Comparison of ENCODE assay signal across 30 cellular contexts in genomic region chr4:94354474-94354896, GRCh38. TPM values are rescaled to one million over a fixed set of nuclear protein-coding genes. Genes with fewer than 3 reads are reported as not detected.
DNase-seq lines count a peak whose midpoint lies in the region; ATAC-seq and TF ChIP-seq lines count a peak whose summit lies in the region.
"Had no signal": no experiment of that assay in that cellular context is flagged by ENCODE, and none has a peak within 500 bp of the region (broad histone marks: within the 10 kb centered on the region; RNA-seq: fewer than 3 reads in every experiment).

No MANE protein-coding gene starts in this region.

- no peaks in the 10 kb centered on the region for H3K36me3 Mint-ChIP-seq in activated T-helper 1 cell treated with anti-CD3 and anti-CD28 coated beads, Interleukin-12 subunit alpha, Interleukin-12 subunit beta, Interleukin-2, Interleukin-4 antibody, amounts not matched to agents 30 ng/mL and 10 ng/mL and 1 ng/mL, durations not matched to agents 14 hours and 24 hours and 36 hours (ENCODE audit: low read depth)
- H3K36me3 Mint-ChIP-seq: activated CD4-positive, alpha-beta memory T cell treated with anti-CD3 and anti-CD28 coated beads for 36 hours; activated naive CD8-positive, alpha-beta T cell; memory B cell; naive thymus-derived CD8-positive, alpha-beta T cell had no signal

- H3K36me3 ChIP-seq in right atrium auricular region (no peaks in the 10 kb centered on the region), aorta (ENCODE audit: control insufficient read depth in 1 of 2, insufficient read depth in 2 of 2, low read length in 1 of 2) (no peaks in the 10 kb centered on the region)
- H3K36me3 ChIP-seq: BE2C, HAP-1, pancreas, right lobe of liver, thoracic aorta, vagina had no signal

- H3K4me1 ChIP-seq in right atrium auricular region, result no peaks in the 10 kb centered on the region
- no peaks in the 10 kb centered on the region for H3K4me1 ChIP-seq in right cardiac atrium (ENCODE audit: control insufficient read depth, insufficient read depth, low read length)
- peaks cover 0 to 1% of the 10 kb centered on the region in 2 donors for H3K4me1 ChIP-seq in aorta (ENCODE audit: control insufficient read depth in 1 of 2, insufficient read depth in 2 of 2, low read length in 2 of 2)
- H3K4me1 ChIP-seq: Caco-2, pancreas, right lobe of liver, vagina had no signal

- intact Hi-C loops in Right ventricle myocardium superior (cut with DNase I), result no loop called here
- intact Hi-C loops in right cardiac atrium (cut with DNase I), result no loop called here
- intact Hi-C loops in aorta (cut with DNase I), result no loop called here
- intact Hi-C loops in activated T-helper 1 cell treated with anti-CD3 and anti-CD28 coated beads, Interleukin-12 subunit alpha, Interleukin-12 subunit beta, Interleukin-2, Interleukin-4 antibody, amounts not matched to agents 30 ng/mL and 10 ng/mL and 1 ng/mL, durations not matched to agents 14 hours and 24 hours and 36 hours (cut with micrococcal nuclease), result no loop called here

- H3K27ac ChIP-seq in right atrium auricular region (no peak overlapping the region), right cardiac atrium (ENCODE audit: low read length) (no peak overlapping the region), aorta (ENCODE audit: low read depth in 1 of 2, low read length in 2 of 2) (no peak overlapping the region)
- H3K27ac ChIP-seq: pancreas, right lobe of liver, thoracic aorta, vagina had no signal

- 69% methylated on average over 6 of the region's 6 CpGs for WGBS in right cardiac atrium
- 80 to 85% methylated on average over 6 of the region's 6 CpGs for WGBS in aorta, 2 donors

- H3K27me3 ChIP-seq in right atrium auricular region, result no peaks in the 10 kb centered on the region
- H3K27me3 ChIP-seq in right cardiac atrium (ENCODE audit: control insufficient read depth, insufficient read depth), result no peaks in the 10 kb centered on the region
- no peaks in the 10 kb centered on the region for H3K27me3 ChIP-seq in aorta (ENCODE audit: control insufficient read depth in 1 of 2, insufficient read depth in 2 of 2, low read length in 1 of 2)
- H3K27me3 ChIP-seq: BE2C, pancreas, right lobe of liver, vagina had no signal

- H3K9me3 ChIP-seq in right atrium auricular region (no peaks in the 10 kb centered on the region), right cardiac atrium (ENCODE audit: control insufficient read depth, low read length) (no peaks in the 10 kb centered on the region), aorta (ENCODE audit: control insufficient read depth, low read length) (no peaks in the 10 kb centered on the region)
- H3K9me3 ChIP-seq: BE2C, Caco-2, HAP-1, pancreas, right lobe of liver, thoracic aorta, vagina had no signal

- DNase-seq in Right ventricle myocardium superior (no peak), right atrium auricular region (ENCODE audit: low spot score) (no peak), NCI-H748 (lab: John Stamatoyannopoulos, UW; ENCODE audit: unreplicated experiment) (peak; percentile 55), right cardiac atrium (no peak), aorta (no peak), mucosa of gallbladder (ENCODE audit: low spot score) (no peak), inferior parietal cortex (ENCODE audit: extremely low spot score) (no peak)
- no peak for DNase-seq in activated T-helper 1 cell treated with anti-CD3 and anti-CD28 coated beads, Interleukin-12 subunit alpha, Interleukin-12 subunit beta, Interleukin-2, Interleukin-4 antibody, amounts not matched to agents 30 ng/mL and 10 ng/mL and 1 ng/mL, durations not matched to agents 14 hours and 24 hours and 36 hours (ENCODE audit: low spot score)
- DNase-seq: activated CD4-positive, alpha-beta memory T cell treated with anti-CD3 and anti-CD28 coated beads for 36 hours; activated CD8-positive, alpha-beta memory T cell treated with anti-CD3 and anti-CD28 coated beads, Interleukin-2, amount 50 U/mL, for 48 hours; BE2C; Caco-2; dermis blood vessel endothelial cell; EL; head of caudate nucleus; naive thymus-derived CD8-positive, alpha-beta T cell; NCI-H2171; NCI-H526; pancreas; right lobe of liver; stimulated activated naive CD8-positive, alpha-beta T cell treated with anti-CD3 and anti-CD28 coated beads, Interleukin-15, Interleukin-2, amounts not matched to agents 100 U/mL and 50 U/mL, for 24 hours; T-helper 9 cell had no signal

- peaks cover 10% of the 10 kb centered on the region for H3K27me3 Mint-ChIP-seq in activated T-helper 1 cell treated with anti-CD3 and anti-CD28 coated beads, Interleukin-12 subunit alpha, Interleukin-12 subunit beta, Interleukin-2, Interleukin-4 antibody, amounts not matched to agents 30 ng/mL and 10 ng/mL and 1 ng/mL, durations not matched to agents 14 hours and 24 hours and 36 hours (ENCODE audit: insufficient read depth)

- H3K4me3 Mint-ChIP-seq in activated T-helper 1 cell treated with anti-CD3 and anti-CD28 coated beads, Interleukin-12 subunit alpha, Interleukin-12 subunit beta, Interleukin-2, Interleukin-4 antibody, amounts not matched to agents 30 ng/mL and 10 ng/mL and 1 ng/mL, durations not matched to agents 14 hours and 24 hours and 36 hours, result no peak overlapping the region
- H3K4me3 Mint-ChIP-seq: activated CD4-positive, alpha-beta memory T cell treated with anti-CD3 and anti-CD28 coated beads for 36 hours; activated naive CD8-positive, alpha-beta T cell; central memory CD8-positive, alpha-beta T cell; memory B cell; naive thymus-derived CD8-positive, alpha-beta T cell had no signal

- peaks cover 8% of the 10 kb centered on the region for H3K4me1 Mint-ChIP-seq in activated T-helper 1 cell treated with anti-CD3 and anti-CD28 coated beads, Interleukin-12 subunit alpha, Interleukin-12 subunit beta, Interleukin-2, Interleukin-4 antibody, amounts not matched to agents 30 ng/mL and 10 ng/mL and 1 ng/mL, durations not matched to agents 14 hours and 24 hours and 36 hours (ENCODE audit: low read depth)
- H3K4me1 Mint-ChIP-seq: central memory CD8-positive, alpha-beta T cell; memory B cell had no signal

- no peaks in the 10 kb centered on the region for H3K9me3 Mint-ChIP-seq in activated T-helper 1 cell treated with anti-CD3 and anti-CD28 coated beads, Interleukin-12 subunit alpha, Interleukin-12 subunit beta, Interleukin-2, Interleukin-4 antibody, amounts not matched to agents 30 ng/mL and 10 ng/mL and 1 ng/mL, durations not matched to agents 14 hours and 24 hours and 36 hours
- H3K9me3 Mint-ChIP-seq: activated CD4-positive, alpha-beta memory T cell treated with anti-CD3 and anti-CD28 coated beads for 36 hours; activated T-helper 2 cell treated with anti-CD3 and anti-CD28 coated beads, Interferon-gamma antibody, Interleukin-2, Interleukin-4, amounts not matched to agents 10 μg/mL and 5 μg/mL and 100 μg/mL, durations not matched to agents 14 hours and 24 hours and 36 hours; central memory CD8-positive, alpha-beta T cell; naive thymus-derived CD8-positive, alpha-beta T cell had no signal

- ATAC-seq in Right ventricle myocardium superior (ENCODE audit: poor library complexity) (peak; percentile 67), right cardiac atrium (peak; percentile 28 to 43), aorta (ENCODE audit: low FRiP score) (peak; percentile 19)
- ATAC-seq: naive thymus-derived CD8-positive, alpha-beta T cell; stimulated activated naive CD8-positive, alpha-beta T cell treated with anti-CD3 and anti-CD28 coated beads, Interleukin-15, Interleukin-2, amounts not matched to agents 100 U/mL and 50 U/mL, for 24 hours had no signal

- no peak overlapping the region for H3K4me3 ChIP-seq in right atrium auricular region
- no peak overlapping the region for H3K4me3 ChIP-seq in right cardiac atrium (ENCODE audit: low read length)
- H3K4me3 ChIP-seq in aorta (ENCODE audit: low read length in 2 of 2), result no peak overlapping the region
- H3K4me3 ChIP-seq: HAP-1, pancreas, right lobe of liver, thoracic aorta, vagina had no signal

- H3K27ac Mint-ChIP-seq in activated T-helper 1 cell treated with anti-CD3 and anti-CD28 coated beads, Interleukin-12 subunit alpha, Interleukin-12 subunit beta, Interleukin-2, Interleukin-4 antibody, amounts not matched to agents 30 ng/mL and 10 ng/mL and 1 ng/mL, durations not matched to agents 14 hours and 24 hours and 36 hours, result no peak overlapping the region
- H3K27ac Mint-ChIP-seq: activated CD4-positive, alpha-beta memory T cell treated with anti-CD3 and anti-CD28 coated beads for 36 hours; activated naive CD8-positive, alpha-beta T cell; activated T-helper 2 cell treated with anti-CD3 and anti-CD28 coated beads, Interferon-gamma antibody, Interleukin-2, Interleukin-4, amounts not matched to agents 10 μg/mL and 5 μg/mL and 100 μg/mL, durations not matched to agents 14 hours and 24 hours and 36 hours; memory B cell; naive thymus-derived CD8-positive, alpha-beta T cell had no signal

- no peak for TF ChIP-seq CTCF in right atrium auricular region (IDR thresholded peaks at IDR 0.05)

RNA-seq across cellular contexts. Expression of gene HPGDS, which starts 11.8 kb away (rescaled TPM):
- total RNA-seq in Right ventricle myocardium superior, result 3.3 TPM
- under 1 TPM in 1 of 2 donors, not detected in 1; 0.63 TPM for total RNA-seq in right atrium auricular region
- total RNA-seq in right cardiac atrium, result 1 to 10 TPM; 1.0 to 4.7 (median 2.7) TPM
- 0.48 TPM for polyA plus RNA-seq in right cardiac atrium
- total RNA-seq in aorta, result 1 to 10 TPM; 3.2 to 5.7 TPM
- polyA plus RNA-seq in aorta, result 10 to 100 TPM in 1 of 2 donors, under 1 TPM in 1; 0.26 to 11.3 TPM
- 7.8 TPM for total RNA-seq in mucosa of gallbladder
- total RNA-seq in activated T-helper 1 cell treated with anti-CD3 and anti-CD28 coated beads, Interleukin-12 subunit alpha, Interleukin-12 subunit beta, Interleukin-2, Interleukin-4 antibody, amounts not matched to agents 30 ng/mL and 10 ng/mL and 1 ng/mL, durations not matched to agents 14 hours and 24 hours and 36 hours, result not detected in 2 replicates
- total RNA-seq: astrocyte; Caco-2; dermis blood vessel endothelial cell; naive thymus-derived CD8-positive, alpha-beta T cell had no signal
